In the genomic region with DNA sequence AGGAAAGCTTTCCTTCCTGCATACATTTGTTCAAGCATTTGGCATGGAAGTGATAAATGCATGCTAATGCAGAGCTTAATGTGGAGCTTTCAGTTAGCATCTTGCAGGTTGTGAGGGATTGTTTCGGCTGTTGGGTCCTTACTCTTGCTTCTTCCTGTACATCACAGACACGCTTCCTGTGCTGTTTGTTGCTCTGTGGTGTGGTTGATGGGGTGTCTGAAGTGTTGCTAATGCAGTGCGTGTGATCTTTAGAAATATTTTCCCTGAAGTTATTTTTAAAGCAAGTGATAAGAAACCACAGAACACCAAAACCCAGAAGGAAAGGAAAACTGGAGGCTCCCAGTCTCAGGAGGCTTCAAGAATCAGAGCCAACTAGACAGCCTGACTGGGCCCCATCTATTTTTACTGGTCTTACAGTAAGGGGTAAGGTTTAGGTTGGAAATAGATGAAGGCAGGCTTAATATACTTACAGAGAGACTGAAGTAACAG, we compare ENCODE assay signal across 9 cellular contexts.
DNase-seq lines count a peak whose midpoint lies in the region; ATAC-seq and TF ChIP-seq lines count a peak whose summit lies in the region.
"Had no signal": no experiment of that assay in that cellular context is flagged by ENCODE, and none has a peak within 500 bp of the region (broad histone marks: within the 10 kb centered on the region; RNA-seq: fewer than 3 reads in every experiment).

No MANE protein-coding gene starts in this region.

- in situ Hi-C loops in G401 (cut with HindIII; ENCODE audit: low sequenced_read_pairs) = no loop called here

- ATAC-seq in GM18511 (IDR thresholded peaks at IDR 0.05; ENCODE audit: unreplicated experiment) = no peak

- peak; percentile 3 for DNase-seq in activated CD4-positive, alpha-beta T cell treated with anti-CD3 and anti-CD28 coated beads for 48 hours
- no peak for DNase-seq in activated CD4-positive, alpha-beta T cell treated with anti-CD3 and anti-CD28 coated beads, Interleukin-2, amount 50 U/mL, for 48 hours
- DNase-seq in T-helper 2 cell (peak in 3 of 5 experiments; percentile 7 to 89 (median 62)), choroid plexus epithelial cell (ENCODE audit: low read depth) (peak; percentile 60), G401 (ENCODE audit: low spot score) (no peak), amygdala (lab: John Stamatoyannopoulos, UW) (no peak)
- DNase-seq in stimulated activated CD8-positive, alpha-beta memory T cell treated with anti-CD3 and anti-CD28 coated beads, Interleukin-4, amount 100 ng/mL, for 48 hours = peak; percentile 39
- DNase-seq: ACHN had no signal

- TF ChIP-seq CTCF in choroid plexus epithelial cell (conservative IDR thresholded peaks at IDR 0.05; ENCODE audit: low read depth, low read length) = no peak

- no peak overlapping the region for H3K4me3 ChIP-seq in choroid plexus epithelial cell (ENCODE audit: low read depth, low read length)

Comparison
In these comparisons a context has a peak if more than half of its experiments do, and no peak if none do; other contexts are left out.
1. DNase-seq: peak in activated CD4-positive, alpha-beta T cell treated with anti-CD3 and anti-CD28 coated beads for 48 hours (single experiment), T-helper 2 cell (3 of 5), choroid plexus epithelial cell (single experiment) and stimulated activated CD8-positive, alpha-beta memory T cell treated with anti-CD3 and anti-CD28 coated beads, Interleukin-4, amount 100 ng/mL, for 48 hours (single experiment); none in activated CD4-positive, alpha-beta T cell treated with anti-CD3 and anti-CD28 coated beads, Interleukin-2, amount 50 U/mL, for 48 hours (0 of 2), G401 (single experiment) and amygdala (0 of 56).